In the genomic region with DNA sequence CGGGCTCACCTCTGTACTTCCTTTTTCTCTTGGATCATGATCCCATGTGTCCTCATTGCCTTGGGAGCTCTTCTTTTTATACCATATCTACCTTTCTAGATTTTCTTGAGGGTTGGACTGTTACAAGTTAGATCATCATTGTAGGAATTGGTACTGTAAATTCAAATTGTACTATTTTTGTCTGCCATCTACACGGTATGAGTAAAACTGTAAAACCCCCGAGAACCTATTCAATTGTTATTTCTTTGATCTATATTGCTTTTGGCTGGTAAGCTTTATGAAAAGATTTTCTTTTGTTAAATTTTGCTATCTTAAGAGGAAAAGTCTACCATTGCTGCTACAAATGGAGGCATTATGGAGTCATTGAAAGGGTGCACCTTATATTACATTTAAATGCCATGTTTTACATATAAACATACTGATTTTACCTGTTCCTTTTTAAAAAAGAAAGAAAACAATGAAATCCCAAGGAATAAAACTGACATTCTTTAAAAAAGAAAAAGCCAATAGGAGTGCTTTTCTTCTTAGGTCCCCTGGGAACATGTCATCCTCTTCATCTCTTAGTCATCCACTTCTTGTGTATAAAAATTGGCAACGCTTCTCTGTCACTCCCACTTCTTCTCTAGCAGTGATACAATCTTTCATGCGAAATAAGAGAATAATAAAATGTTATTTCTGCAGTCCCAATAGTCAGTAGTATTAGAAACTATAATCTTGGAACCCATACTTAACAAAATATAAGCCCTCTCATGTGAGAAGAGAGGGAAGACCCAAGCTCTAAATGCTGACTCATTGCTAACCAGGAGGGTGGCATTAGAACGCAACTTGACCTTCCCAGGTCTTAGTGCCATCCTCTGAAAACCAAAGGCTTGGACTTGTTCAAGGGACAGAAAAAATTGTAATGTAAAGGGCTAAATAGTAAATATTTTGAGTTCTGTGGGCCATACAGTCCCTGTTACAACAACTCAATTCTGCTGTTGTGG, we compare ENCODE assay signal across 1 cellular context.
TF ChIP-seq lines count a peak whose summit lies in the region.

No MANE protein-coding gene starts in this region.

TF ChIP-seq in H1, 55 proteins besides CTCF, POLR2A, EP300 and RAD21 (continued from another document):
- TF ChIP-seq, protein P1, sequence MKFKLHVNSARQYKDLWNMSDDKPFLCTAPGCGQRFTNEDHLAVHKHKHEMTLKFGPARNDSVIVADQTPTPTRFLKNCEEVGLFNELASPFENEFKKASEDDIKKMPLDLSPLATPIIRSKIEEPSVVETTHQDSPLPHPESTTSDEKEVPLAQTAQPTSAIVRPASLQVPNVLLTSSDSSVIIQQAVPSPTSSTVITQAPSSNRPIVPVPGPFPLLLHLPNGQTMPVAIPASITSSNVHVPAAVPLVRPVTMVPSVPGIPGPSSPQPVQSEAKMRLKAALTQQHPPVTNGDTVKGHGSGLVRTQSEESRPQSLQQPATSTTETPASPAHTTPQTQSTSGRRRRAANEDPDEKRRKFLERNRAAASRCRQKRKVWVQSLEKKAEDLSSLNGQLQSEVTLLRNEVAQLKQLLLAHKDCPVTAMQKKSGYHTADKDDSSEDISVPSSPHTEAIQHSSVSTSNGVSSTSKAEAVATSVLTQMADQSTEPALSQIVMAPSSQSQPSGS (IDR thresholded peaks at IDR 0.05; ENCODE audit: low read length), result no peak
TF ChIP-seq in H1: peak in this region for 1.
